1 cellular context compared by ENCODE assay signal in the genomic region with DNA sequence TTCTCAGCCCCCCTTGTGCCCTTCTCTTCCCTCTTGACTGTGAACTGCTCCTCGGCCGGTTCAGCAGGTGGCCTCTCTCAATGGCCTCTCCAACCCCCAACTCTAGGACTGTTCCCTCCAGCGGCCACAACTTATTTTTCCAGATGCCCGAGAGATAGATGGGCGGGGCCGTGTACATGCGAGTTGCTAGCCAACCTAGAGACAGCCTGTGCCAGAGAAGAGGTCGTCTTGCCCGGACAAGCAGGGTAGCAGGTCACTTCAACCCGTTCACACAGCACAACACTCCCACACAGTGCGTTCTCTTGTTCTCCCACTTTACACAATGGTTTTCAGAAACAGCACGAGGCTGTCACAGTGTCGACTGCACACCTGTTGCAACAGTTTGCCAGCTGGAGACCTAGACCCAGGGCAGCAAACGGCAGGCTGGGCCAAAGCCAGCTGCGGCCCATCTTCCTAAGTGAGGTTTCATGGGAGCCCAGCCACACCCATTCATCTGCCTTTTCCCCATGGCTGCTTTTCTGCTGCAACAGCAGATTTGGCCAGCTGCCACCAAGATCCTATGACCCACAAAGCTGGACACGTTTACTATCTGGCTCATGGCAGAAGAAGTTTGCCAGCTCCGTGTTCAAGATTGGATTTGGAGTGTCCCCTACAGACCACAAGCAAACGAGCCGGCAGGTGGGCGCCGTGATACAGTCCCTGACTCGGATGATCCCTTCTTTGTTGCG.
TF ChIP-seq lines count a peak whose summit lies in the region.

No MANE protein-coding gene starts in this region.

TF ChIP-seq in WTC11, 78 proteins besides CTCF, POLR2A, EP300 and RAD21 (continued from another document):
- TF ChIP-seq, protein P1, sequence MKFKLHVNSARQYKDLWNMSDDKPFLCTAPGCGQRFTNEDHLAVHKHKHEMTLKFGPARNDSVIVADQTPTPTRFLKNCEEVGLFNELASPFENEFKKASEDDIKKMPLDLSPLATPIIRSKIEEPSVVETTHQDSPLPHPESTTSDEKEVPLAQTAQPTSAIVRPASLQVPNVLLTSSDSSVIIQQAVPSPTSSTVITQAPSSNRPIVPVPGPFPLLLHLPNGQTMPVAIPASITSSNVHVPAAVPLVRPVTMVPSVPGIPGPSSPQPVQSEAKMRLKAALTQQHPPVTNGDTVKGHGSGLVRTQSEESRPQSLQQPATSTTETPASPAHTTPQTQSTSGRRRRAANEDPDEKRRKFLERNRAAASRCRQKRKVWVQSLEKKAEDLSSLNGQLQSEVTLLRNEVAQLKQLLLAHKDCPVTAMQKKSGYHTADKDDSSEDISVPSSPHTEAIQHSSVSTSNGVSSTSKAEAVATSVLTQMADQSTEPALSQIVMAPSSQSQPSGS (CRISPR knock-in tag; IDR thresholded peaks at IDR 0.05; ENCODE audit: borderline replicate concordance, low read depth) = no peak
- TF ChIP-seq ESRRA (CRISPR knock-in tag; IDR thresholded peaks at IDR 0.05; ENCODE audit: borderline replicate concordance) (no peak), FOXP1 (CRISPR knock-in tag; IDR thresholded peaks at IDR 0.05; ENCODE audit: borderline replicate concordance) (no peak), NR3C1 (CRISPR knock-in tag; conservative IDR thresholded peaks at IDR 0.05; ENCODE audit: low read depth) (no peak), SOX15 (CRISPR knock-in tag; IDR thresholded peaks at IDR 0.05) (no peak), NFYB (CRISPR knock-in tag; conservative IDR thresholded peaks at IDR 0.05; ENCODE audit: low read depth) (no peak), ZNF219 (CRISPR knock-in tag; IDR thresholded peaks at IDR 0.05; ENCODE audit: borderline replicate concordance) (no peak), PRRX2 (CRISPR knock-in tag; IDR thresholded peaks at IDR 0.05) (no peak), ZNF317 (CRISPR knock-in tag; IDR thresholded peaks at IDR 0.05; ENCODE audit: borderline replicate concordance, low read depth) (no peak), RELA (CRISPR knock-in tag; IDR thresholded peaks at IDR 0.05; ENCODE audit: borderline replicate concordance) (no peak)
- TF ChIP-seq, protein P2, sequence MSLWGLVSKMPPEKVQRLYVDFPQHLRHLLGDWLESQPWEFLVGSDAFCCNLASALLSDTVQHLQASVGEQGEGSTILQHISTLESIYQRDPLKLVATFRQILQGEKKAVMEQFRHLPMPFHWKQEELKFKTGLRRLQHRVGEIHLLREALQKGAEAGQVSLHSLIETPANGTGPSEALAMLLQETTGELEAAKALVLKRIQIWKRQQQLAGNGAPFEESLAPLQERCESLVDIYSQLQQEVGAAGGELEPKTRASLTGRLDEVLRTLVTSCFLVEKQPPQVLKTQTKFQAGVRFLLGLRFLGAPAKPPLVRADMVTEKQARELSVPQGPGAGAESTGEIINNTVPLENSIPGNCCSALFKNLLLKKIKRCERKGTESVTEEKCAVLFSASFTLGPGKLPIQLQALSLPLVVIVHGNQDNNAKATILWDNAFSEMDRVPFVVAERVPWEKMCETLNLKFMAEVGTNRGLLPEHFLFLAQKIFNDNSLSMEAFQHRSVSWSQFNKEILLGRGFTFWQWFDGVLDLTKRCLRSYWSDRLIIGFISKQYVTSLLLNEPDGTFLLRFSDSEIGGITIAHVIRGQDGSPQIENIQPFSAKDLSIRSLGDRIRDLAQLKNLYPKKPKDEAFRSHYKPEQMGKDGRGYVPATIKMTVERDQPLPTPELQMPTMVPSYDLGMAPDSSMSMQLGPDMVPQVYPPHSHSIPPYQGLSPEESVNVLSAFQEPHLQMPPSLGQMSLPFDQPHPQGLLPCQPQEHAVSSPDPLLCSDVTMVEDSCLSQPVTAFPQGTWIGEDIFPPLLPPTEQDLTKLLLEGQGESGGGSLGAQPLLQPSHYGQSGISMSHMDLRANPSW (CRISPR knock-in tag; conservative IDR thresholded peaks at IDR 0.05; ENCODE audit: low read depth) = no peak
- TF ChIP-seq, protein P3, sequence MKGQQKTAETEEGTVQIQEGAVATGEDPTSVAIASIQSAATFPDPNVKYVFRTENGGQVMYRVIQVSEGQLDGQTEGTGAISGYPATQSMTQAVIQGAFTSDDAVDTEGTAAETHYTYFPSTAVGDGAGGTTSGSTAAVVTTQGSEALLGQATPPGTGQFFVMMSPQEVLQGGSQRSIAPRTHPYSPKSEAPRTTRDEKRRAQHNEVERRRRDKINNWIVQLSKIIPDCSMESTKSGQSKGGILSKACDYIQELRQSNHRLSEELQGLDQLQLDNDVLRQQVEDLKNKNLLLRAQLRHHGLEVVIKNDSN (CRISPR knock-in tag; IDR thresholded peaks at IDR 0.05) = no peak
- TF ChIP-seq, protein P4, sequence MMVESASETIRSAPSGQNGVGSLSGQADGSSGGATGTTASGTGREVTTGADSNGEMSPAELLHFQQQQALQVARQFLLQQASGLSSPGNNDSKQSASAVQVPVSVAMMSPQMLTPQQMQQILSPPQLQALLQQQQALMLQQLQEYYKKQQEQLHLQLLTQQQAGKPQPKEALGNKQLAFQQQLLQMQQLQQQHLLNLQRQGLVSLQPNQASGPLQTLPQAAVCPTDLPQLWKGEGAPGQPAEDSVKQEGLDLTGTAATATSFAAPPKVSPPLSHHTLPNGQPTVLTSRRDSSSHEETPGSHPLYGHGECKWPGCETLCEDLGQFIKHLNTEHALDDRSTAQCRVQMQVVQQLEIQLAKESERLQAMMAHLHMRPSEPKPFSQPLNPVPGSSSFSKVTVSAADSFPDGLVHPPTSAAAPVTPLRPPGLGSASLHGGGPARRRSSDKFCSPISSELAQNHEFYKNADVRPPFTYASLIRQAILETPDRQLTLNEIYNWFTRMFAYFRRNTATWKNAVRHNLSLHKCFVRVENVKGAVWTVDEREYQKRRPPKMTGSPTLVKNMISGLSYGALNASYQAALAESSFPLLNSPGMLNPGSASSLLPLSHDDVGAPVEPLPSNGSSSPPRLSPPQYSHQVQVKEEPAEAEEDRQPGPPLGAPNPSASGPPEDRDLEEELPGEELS (CRISPR knock-in tag; IDR thresholded peaks at IDR 0.05) = no peak
- TF ChIP-seq, protein P5, sequence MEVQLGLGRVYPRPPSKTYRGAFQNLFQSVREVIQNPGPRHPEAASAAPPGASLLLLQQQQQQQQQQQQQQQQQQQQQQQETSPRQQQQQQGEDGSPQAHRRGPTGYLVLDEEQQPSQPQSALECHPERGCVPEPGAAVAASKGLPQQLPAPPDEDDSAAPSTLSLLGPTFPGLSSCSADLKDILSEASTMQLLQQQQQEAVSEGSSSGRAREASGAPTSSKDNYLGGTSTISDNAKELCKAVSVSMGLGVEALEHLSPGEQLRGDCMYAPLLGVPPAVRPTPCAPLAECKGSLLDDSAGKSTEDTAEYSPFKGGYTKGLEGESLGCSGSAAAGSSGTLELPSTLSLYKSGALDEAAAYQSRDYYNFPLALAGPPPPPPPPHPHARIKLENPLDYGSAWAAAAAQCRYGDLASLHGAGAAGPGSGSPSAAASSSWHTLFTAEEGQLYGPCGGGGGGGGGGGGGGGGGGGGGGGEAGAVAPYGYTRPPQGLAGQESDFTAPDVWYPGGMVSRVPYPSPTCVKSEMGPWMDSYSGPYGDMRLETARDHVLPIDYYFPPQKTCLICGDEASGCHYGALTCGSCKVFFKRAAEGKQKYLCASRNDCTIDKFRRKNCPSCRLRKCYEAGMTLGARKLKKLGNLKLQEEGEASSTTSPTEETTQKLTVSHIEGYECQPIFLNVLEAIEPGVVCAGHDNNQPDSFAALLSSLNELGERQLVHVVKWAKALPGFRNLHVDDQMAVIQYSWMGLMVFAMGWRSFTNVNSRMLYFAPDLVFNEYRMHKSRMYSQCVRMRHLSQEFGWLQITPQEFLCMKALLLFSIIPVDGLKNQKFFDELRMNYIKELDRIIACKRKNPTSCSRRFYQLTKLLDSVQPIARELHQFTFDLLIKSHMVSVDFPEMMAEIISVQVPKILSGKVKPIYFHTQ (CRISPR knock-in tag; IDR thresholded peaks at IDR 0.05) = no peak
